9 cellular contexts compared by ENCODE assay signal in the genomic region with DNA sequence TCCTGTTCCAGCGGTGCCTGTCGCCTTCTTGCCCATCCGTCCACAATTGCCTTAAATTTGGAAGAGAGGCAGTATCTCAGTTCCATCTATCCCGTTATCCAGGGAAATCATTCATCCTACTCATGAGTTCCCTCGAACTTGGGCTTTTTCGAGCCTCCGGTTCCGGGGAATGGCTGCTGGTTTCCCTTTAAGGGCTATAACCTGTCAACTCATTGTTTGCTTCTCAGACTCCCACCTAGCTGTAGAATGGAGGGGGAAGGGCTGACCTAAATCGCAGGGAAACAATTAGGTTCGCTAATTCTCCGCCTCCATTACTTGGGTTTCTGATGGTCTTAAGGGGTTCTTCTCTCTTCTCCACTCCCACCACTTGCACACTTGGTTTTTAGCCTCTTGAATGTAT.
DNase-seq lines count a peak whose midpoint lies in the region; ATAC-seq and TF ChIP-seq lines count a peak whose summit lies in the region.
"Had no signal": no experiment of that assay in that cellular context is flagged by ENCODE, and none has a peak within 500 bp of the region (broad histone marks: within the 10 kb centered on the region; RNA-seq: fewer than 3 reads in every experiment).

No MANE protein-coding gene starts in this region.

- ATAC-seq in GM21515 (IDR thresholded peaks at IDR 0.05; ENCODE audit: unreplicated experiment) (no peak), GM21717 (IDR thresholded peaks at IDR 0.05; ENCODE audit: unreplicated experiment) (no peak)

- H3K27ac ChIP-seq in BLaER1, result peak overlapping the region; percentile 73; the same call in 1 of the 2 replicates
- peak overlapping the region; percentile 92 for H3K27ac ChIP-seq in HUES48 (ENCODE audit: low read depth, low read length)
- H3K27ac ChIP-seq in cingulate gyrus (ENCODE audit: low read depth, low read length), result peak overlapping the region; percentile 15
- H3K27ac ChIP-seq: colonic mucosa had no signal

- H3K9ac ChIP-seq in BLaER1 (peak overlapping the region; percentile 80; the same call in 1 of the 2 replicates), HUES48 (ENCODE audit: low read depth, low read length) (peak overlapping the region; percentile 93)

- H4K20me1 ChIP-seq in BLaER1, result no peaks in the 10 kb centered on the region

- peaks cover 30% of the 10 kb centered on the region for H3K36me3 ChIP-seq in BLaER1
- H3K36me3 ChIP-seq in HUES48 (ENCODE audit: control insufficient read depth, insufficient read depth, low read length), result peaks cover 52% of the 10 kb centered on the region
- H3K36me3 ChIP-seq: colonic mucosa had no signal

- DNase-seq in RKO (ENCODE audit: low spot score) (no peak), kidney tubule cell (ENCODE audit: low spot score) (no peak)

- peak overlapping the region; percentile 73 for H3K4me2 ChIP-seq in BLaER1

- H3K4me3 Mint-ChIP-seq in nephron, result peak overlapping the region; percentile 93 to 96 (median 95)

- H3K9me3 ChIP-seq in BLaER1 (peaks cover 16% of the 10 kb centered on the region), HUES48 (ENCODE audit: control insufficient read depth, insufficient read depth, low read length) (no peaks in the 10 kb centered on the region)
- H3K9me3 ChIP-seq: colonic mucosa had no signal

- no peaks in the 10 kb centered on the region for H3K9me3 Mint-ChIP-seq in nephron

- peak overlapping the region; percentile 74 for H3K4me3 ChIP-seq in BLaER1
- peak overlapping the region; percentile 77 for H3K4me3 ChIP-seq in HUES48 (ENCODE audit: low read depth, low read length)

- peaks cover 15% of the 10 kb centered on the region for H3K36me3 Mint-ChIP-seq in nephron (ENCODE audit: low read depth)

- H3K27me3 ChIP-seq in BLaER1 (no peaks in the 10 kb centered on the region), HUES48 (ENCODE audit: control insufficient read depth, insufficient read depth, low read length) (no peaks in the 10 kb centered on the region)

- H3K4me1 ChIP-seq in BLaER1 (peaks cover 10% of the 10 kb centered on the region; the same call in 1 of the 2 replicates), HUES48 (ENCODE audit: control insufficient read depth, insufficient read depth, low read length) (peaks cover 23% of the 10 kb centered on the region)

- TF ChIP-seq CTCF in nephron (IDR thresholded peaks at IDR 0.05; ENCODE audit: unreplicated experiment in 3 of 3), result no peak

- peak overlapping the region in 2 of 3 experiments; percentile 62 to 83 for H3K27ac Mint-ChIP-seq in nephron

- H3K27me3 Mint-ChIP-seq in nephron (ENCODE audit: low read depth), result peaks cover 23% of the 10 kb centered on the region

- peaks cover 20% of the 10 kb centered on the region for H3K4me1 Mint-ChIP-seq in nephron

Comparison
In these comparisons a context has a peak if more than half of its experiments do, and no peak if none do; other contexts are left out.
1. H3K27ac ChIP-seq: peak in every context shown above with its lines; median percentile 92 in HUES48; 73 in BLaER1; 15 in cingulate gyrus.